Comparison of ENCODE assay signal across 8 cellular contexts in the genomic region with DNA sequence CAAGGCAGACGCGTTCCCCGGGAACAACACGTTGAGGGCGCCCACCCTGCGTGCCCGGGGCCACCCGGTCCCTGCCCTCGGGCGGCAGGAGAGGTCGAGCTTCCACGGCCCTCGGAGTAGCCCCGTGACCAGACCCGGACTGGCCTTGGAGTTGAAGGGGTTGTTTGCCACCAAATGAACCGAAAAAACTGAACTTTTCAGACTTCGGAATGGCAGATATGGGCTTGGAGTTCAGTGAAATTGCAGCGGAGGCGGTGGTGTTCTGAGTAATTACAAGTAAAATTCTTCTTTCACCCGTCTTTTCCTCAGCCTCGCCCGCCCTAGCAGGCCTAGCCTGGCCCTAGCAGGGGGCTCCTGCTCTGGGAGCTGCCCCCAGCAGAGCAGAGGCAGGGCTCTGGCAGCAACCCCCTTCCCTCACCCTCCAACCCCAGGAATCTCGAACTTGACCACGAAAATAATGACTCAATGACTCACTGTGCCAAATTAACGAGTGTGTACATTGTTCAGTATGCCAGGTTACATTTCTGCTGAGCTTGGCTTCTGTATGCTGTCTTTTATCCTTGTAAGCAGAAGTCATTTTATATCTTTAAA. TPM values are rescaled to one million over a fixed set of nuclear protein-coding genes. Genes with fewer than 3 reads are reported as not detected.
DNase-seq lines count a peak whose midpoint lies in the region; ATAC-seq and TF ChIP-seq lines count a peak whose summit lies in the region.

No MANE protein-coding gene starts in this region.

- peak; percentile 6 for ATAC-seq in mucosa of descending colon

- DNase-seq in GM10266 (ENCODE audit: extremely low spot score) (peak; percentile 42), NCI-H1105 treated with DMSO at 0.1 percent for 48 hours (lab: John Stamatoyannopoulos, UW) (peak; percentile 33), choroid plexus epithelial cell (ENCODE audit: low read depth) (peak; percentile 94), mucosa of descending colon (peak in 1 of 3 donors; percentile 29), SW 1271 (lab: John Stamatoyannopoulos, UW) (no peak), NCI-H1092 treated with DMSO at 0.1 percent for 48 hours (lab: John Stamatoyannopoulos, UW) (no peak), COR-L47 (lab: John Stamatoyannopoulos, UW) (no peak)
- DNase-seq in activated CD4-positive, CD25-positive, alpha-beta regulatory T cell treated with anti-CD3 and anti-CD28 coated beads, Interleukin-2, amount 50 U/mL, for 72 hours: no peak

- intact Hi-C loops in mucosa of descending colon (cut with DNase I, micrococcal nuclease): no loop called here

- H3K9me3 ChIP-seq in mucosa of descending colon: no peaks in the 10 kb centered on the region

- peak overlapping the region; percentile 83 for H3K4me3 ChIP-seq in choroid plexus epithelial cell (ENCODE audit: low read depth, low read length)
- H3K4me3 ChIP-seq in mucosa of descending colon: no peak overlapping the region

- peaks cover 24% of the 10 kb centered on the region for H3K4me1 ChIP-seq in mucosa of descending colon (ENCODE audit: low read depth)

- TF ChIP-seq CTCF in GM10266 (IDR thresholded peaks at IDR 0.05; ENCODE audit: control insufficient read depth, insufficient read depth, low read depth, missing control alignments) (no peak), choroid plexus epithelial cell (conservative IDR thresholded peaks at IDR 0.05; ENCODE audit: low read depth, low read length) (no peak), mucosa of descending colon (IDR thresholded peaks at IDR 0.05) (no peak)

- no peaks in the 10 kb centered on the region for H3K36me3 ChIP-seq in mucosa of descending colon (ENCODE audit: low read depth)

RNA-seq across cellular contexts. Expression of gene PAPLN, which starts 1.1 kb away (rescaled TPM):
- total RNA-seq in mucosa of descending colon: 10 to 100 TPM in 1 of 3 donors, 1 to 10 TPM in 2; 4.9 to 22.5 (median 5.6) TPM

Comparison
In these comparisons a context has a peak if more than half of its experiments do, and no peak if none do; other contexts are left out.
1. DNase-seq: peak in GM10266 (single experiment), NCI-H1105 treated with DMSO at 0.1 percent for 48 hours (single experiment) and choroid plexus epithelial cell (single experiment); none in SW 1271 (0 of 2), activated CD4-positive, CD25-positive, alpha-beta regulatory T cell treated with anti-CD3 and anti-CD28 coated beads, Interleukin-2, amount 50 U/mL, for 72 hours (single experiment), NCI-H1092 treated with DMSO at 0.1 percent for 48 hours (single experiment) and COR-L47 (single experiment).